10 cellular contexts compared by ENCODE assay signal in the genomic region with DNA sequence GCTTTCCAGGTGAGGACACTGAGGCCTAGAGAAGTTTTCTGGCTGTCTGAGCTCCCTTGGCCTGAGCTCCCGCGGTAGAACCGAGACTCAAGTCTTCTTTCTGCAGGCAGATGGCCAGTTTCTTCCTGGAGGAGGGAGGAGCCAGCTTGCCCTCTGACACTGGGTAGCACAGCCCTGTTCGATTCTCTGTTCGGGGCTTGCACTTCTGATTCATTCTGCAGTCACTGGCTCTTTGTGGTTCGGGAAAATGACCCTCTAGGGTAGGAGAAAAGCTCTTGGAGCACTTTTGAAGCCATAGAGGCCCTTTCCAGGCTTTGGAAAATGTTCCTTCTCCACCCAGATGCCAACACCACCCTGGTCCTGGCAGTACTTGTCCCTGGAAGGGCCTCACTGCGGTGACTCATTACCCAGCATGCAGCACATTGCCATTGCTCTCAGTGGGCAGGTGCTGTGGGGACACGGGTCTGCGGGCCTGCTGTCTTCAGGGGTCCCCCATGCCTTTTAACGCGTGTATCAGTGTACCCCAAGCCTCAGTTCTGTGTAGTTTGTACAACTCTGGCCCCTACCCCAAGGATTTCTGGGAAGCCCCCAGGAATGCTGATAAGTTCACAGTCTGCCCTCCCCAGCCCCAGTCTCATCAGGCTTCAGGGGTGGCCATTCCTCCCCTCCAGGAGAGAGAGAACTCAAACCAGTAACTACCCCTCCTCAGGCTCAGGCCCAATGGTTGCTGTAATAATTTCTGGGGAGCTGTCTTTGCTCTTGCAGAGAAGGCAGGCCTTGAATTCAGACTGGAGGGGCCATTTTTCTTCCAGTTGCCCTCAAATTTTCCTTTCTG. TPM values are rescaled to one million over a fixed set of nuclear protein-coding genes. Genes with fewer than 3 reads are reported as not detected.
DNase-seq lines count a peak whose midpoint lies in the region; ATAC-seq lines count a peak whose summit lies in the region.
"Had no signal": no experiment of that assay in that cellular context is flagged by ENCODE, and none has a peak within 500 bp of the region (broad histone marks: within the 10 kb centered on the region; RNA-seq: fewer than 3 reads in every experiment).

No MANE protein-coding gene starts in this region.

- DNase-seq in NCI-H82 (lab: John Stamatoyannopoulos, UW), result peak; percentile 7
- DNase-seq in NCI-H82 treated with DMSO at 0.1 percent for 48 hours (lab: John Stamatoyannopoulos, UW; ENCODE audit: unreplicated experiment), result no peak
- no peak for DNase-seq in NCI-H1417 (lab: John Stamatoyannopoulos, UW)
- DNase-seq in activated CD4-positive, alpha-beta T cell treated with anti-CD3 and anti-CD28 coated beads, Interleukin-2, amount 10 ng/mL, durations not matched to agents 7 days and 5 days, result no peak
- DNase-seq: NCI-H187 treated with DMSO at 0.1 percent for 48 hours had no signal

- 32 to 43% methylated on average over 11 of the region's 11 CpGs for WGBS in esophagus, 2 donors

- peak overlapping the region; percentile 86 to 89 for H3K27ac ChIP-seq in esophagus (ENCODE audit: low read depth in 2 of 2, low read length in 1 of 2)

- no peaks in the 10 kb centered on the region for H3K36me3 Mint-ChIP-seq in activated CD4-positive, alpha-beta T cell treated with anti-CD3 and anti-CD28 coated beads, Interleukin-2, amount 10 ng/mL, durations not matched to agents 7 days and 5 days (ENCODE audit: low read depth)

- H3K4me3 ChIP-seq in esophagus (ENCODE audit: low read depth in 1 of 2, low read length in 2 of 2) (no peak overlapping the region), mucosa of stomach (ENCODE audit: low read length) (no peak overlapping the region)

- H3K4me1 ChIP-seq in esophagus (ENCODE audit: control insufficient read depth in 2 of 2, insufficient read depth in 2 of 2, low read length in 1 of 2) (peaks cover 29 to 39% of the 10 kb centered on the region in 2 donors), mucosa of stomach (ENCODE audit: control insufficient read depth, insufficient read depth, low read length) (peaks cover 37% of the 10 kb centered on the region)

- H3K36me3 ChIP-seq in esophagus (ENCODE audit: control insufficient read depth in 2 of 2, insufficient read depth in 2 of 2, low read length in 1 of 2) (no peaks in the 10 kb centered on the region), mucosa of stomach (ENCODE audit: control insufficient read depth, insufficient read depth, low read length) (no peaks in the 10 kb centered on the region)

- no peaks in the 10 kb centered on the region for H3K27me3 ChIP-seq in esophagus (ENCODE audit: control insufficient read depth in 1 of 2, insufficient read depth in 2 of 2, low read length in 2 of 2)
- H3K27me3 ChIP-seq in mucosa of stomach (ENCODE audit: control insufficient read depth, insufficient read depth, low read length), result peaks cover 46% of the 10 kb centered on the region

- CTCF ChIA-PET in activated CD4-positive, alpha-beta T cell treated with anti-CD3 and anti-CD28 coated beads, Interleukin-2, amount 10 ng/mL, durations not matched to agents 7 days and 5 days (lab: Charles Lee), result interaction anchor here (0.5 to 1.4 kb wide), 2 partner anchors 72 to 73 kb away, joined by 3 read pairs; no protein-coding TSS in a partner anchor

- H3K27me3 Mint-ChIP-seq in activated CD4-positive, alpha-beta T cell treated with anti-CD3 and anti-CD28 coated beads, Interleukin-2, amount 10 ng/mL, durations not matched to agents 7 days and 5 days, result no peaks in the 10 kb centered on the region

- no peak overlapping the region for H3K27ac Mint-ChIP-seq in activated CD4-positive, alpha-beta T cell treated with anti-CD3 and anti-CD28 coated beads, Interleukin-2, amount 10 ng/mL, durations not matched to agents 7 days and 5 days
- H3K27ac Mint-ChIP-seq: memory B cell had no signal

- POLR2A ChIA-PET in activated CD4-positive, alpha-beta T cell treated with anti-CD3 and anti-CD28 coated beads, Interleukin-2, amount 10 ng/mL, durations not matched to agents 7 days and 5 days (lab: Charles Lee), result no interaction called here

- H3K9me3 ChIP-seq in esophagus (ENCODE audit: control insufficient read depth in 2 of 2, insufficient read depth in 1 of 2, low read depth in 1 of 2, low read length in 1 of 2), result no peaks in the 10 kb centered on the region
- H3K9me3 ChIP-seq in mucosa of stomach (ENCODE audit: control insufficient read depth, low read length), result no peaks in the 10 kb centered on the region

- peak overlapping the region; percentile 25 for H3K9ac ChIP-seq in mucosa of stomach (ENCODE audit: low read length)

- no peaks in the 10 kb centered on the region for H3K9me3 Mint-ChIP-seq in activated CD4-positive, alpha-beta T cell treated with anti-CD3 and anti-CD28 coated beads, Interleukin-2, amount 10 ng/mL, durations not matched to agents 7 days and 5 days
- H3K9me3 Mint-ChIP-seq: memory B cell had no signal

- H3K4me1 Mint-ChIP-seq in activated CD4-positive, alpha-beta T cell treated with anti-CD3 and anti-CD28 coated beads, Interleukin-2, amount 10 ng/mL, durations not matched to agents 7 days and 5 days, result peaks cover 8% of the 10 kb centered on the region
- H3K4me1 Mint-ChIP-seq: memory B cell had no signal

- ATAC-seq in GM18519 (IDR thresholded peaks at IDR 0.05; ENCODE audit: low FRiP score, unreplicated experiment) (no peak), GM18498 (IDR thresholded peaks at IDR 0.05; ENCODE audit: unreplicated experiment) (no peak)

- H3K4me3 Mint-ChIP-seq in activated CD4-positive, alpha-beta T cell treated with anti-CD3 and anti-CD28 coated beads, Interleukin-2, amount 10 ng/mL, durations not matched to agents 7 days and 5 days, result no peak overlapping the region
- H3K4me3 Mint-ChIP-seq: memory B cell had no signal

RNA-seq across cellular contexts. Expression of a gene that starts 11.9 kb away (rescaled TPM):
- 1 to 10 TPM; 2.6 to 3.2 TPM for polyA plus RNA-seq in esophagus
- under 1 TPM; 0.02 TPM for total RNA-seq in activated CD4-positive, alpha-beta T cell treated with anti-CD3 and anti-CD28 coated beads, Interleukin-2, amount 10 ng/mL, durations not matched to agents 7 days and 5 days
